In the genomic region with DNA sequence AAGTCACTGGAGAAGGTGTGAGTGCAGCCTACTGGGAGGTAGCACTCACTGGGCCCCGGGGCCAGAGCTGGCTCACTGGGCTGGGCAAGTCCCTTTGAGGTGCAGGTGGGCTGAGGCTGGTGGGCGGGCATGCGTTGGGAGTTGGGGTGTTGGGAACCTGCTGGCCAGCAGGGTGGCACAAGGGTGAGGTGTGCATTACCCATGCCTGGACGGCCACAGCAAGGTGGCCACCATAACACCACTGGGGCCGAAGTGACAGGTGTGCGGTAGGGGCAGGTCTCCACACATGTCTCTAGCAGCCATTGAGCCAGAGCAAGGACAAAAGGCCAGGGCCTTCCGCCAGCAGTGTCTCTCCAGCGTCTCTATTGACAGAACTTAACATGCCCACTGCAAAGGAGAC, we compare ENCODE assay signal across 18 cellular contexts. TPM values are rescaled to one million over a fixed set of nuclear protein-coding genes. Genes with fewer than 3 reads are reported as not detected.
DNase-seq lines count a peak whose midpoint lies in the region; ATAC-seq, FAIRE-seq and TF ChIP-seq lines count a peak whose summit lies in the region.
"Had no signal": no experiment of that assay in that cellular context is flagged by ENCODE, and none has a peak within 500 bp of the region (broad histone marks: within the 10 kb centered on the region; RNA-seq: fewer than 3 reads in every experiment).

No MANE protein-coding gene starts in this region.

- ATAC-seq in psoas muscle (peak in 3 of 4 donors; percentile 34 to 38 (median 35)), HG03108 (IDR thresholded peaks at IDR 0.05; ENCODE audit: unreplicated experiment) (no peak)

- TF ChIP-seq CTCF in kidney (IDR thresholded peaks at IDR 0.05; ENCODE audit: borderline replicate concordance, extremely low read depth, insufficient read depth) (no peak), psoas muscle (IDR thresholded peaks at IDR 0.05) (no peak)

- intact Hi-C loops in kidney (cut with DNase I): no loop called here
- intact Hi-C loops in psoas muscle (cut with DNase I): no loop called here

- H3K36me3 ChIP-seq in H7 (replicated peaks; ENCODE audit: control insufficient read depth, insufficient read depth, low read length): 0 out of 2 replicates have a peak, but pooled peaks cover 1% of the 10 kb centered on the region
- H3K36me3 ChIP-seq in kidney (ENCODE audit: control insufficient read depth in 1 of 2, insufficient read depth in 2 of 2, low read length in 2 of 2): peaks cover 0 to 4% of the 10 kb centered on the region in 2 donors
- H3K36me3 ChIP-seq in psoas muscle (ENCODE audit: insufficient read depth in 1 of 2, low read depth in 1 of 2): peaks cover 2 to 25% of the 10 kb centered on the region in 2 donors

- H3K4me3 ChIP-seq in H7 (ENCODE audit: insufficient read depth, low read depth, low read length) (no peak overlapping the region), kidney (ENCODE audit: low read length in 2 of 2) (no peak overlapping the region), psoas muscle (no peak overlapping the region)
- H3K4me3 ChIP-seq: BLaER1 had no signal

- H3K27ac ChIP-seq in kidney (ENCODE audit: low read depth in 2 of 2, low read length in 2 of 2): no peak overlapping the region
- no peak overlapping the region for H3K27ac ChIP-seq in psoas muscle
- H3K27ac ChIP-seq: BLaER1 had no signal

- peak; percentile 22 for DNase-seq in D341Med (ENCODE audit: low spot score)
- peak; percentile 22 for DNase-seq in H7
- DNase-seq in kidney: peak; percentile 68
- no peak for DNase-seq in psoas muscle
- DNase-seq in C1 segment of cervical spinal cord (lab: John Stamatoyannopoulos, UW): no peak
- no peak for DNase-seq in activated gamma-delta T cell treated with Interleukin-2 at 50 U/mL for 16 hours
- DNase-seq: DMS153, EL, HCEC 1CT, NCI-H1436, NCI-H2029 treated with DMSO at 0.1 percent for 48 hours, NCI-H510A treated with DMSO at 0.1 percent for 48 hours, SHP77 treated with DMSO at 0.1 percent for 48 hours had no signal

- H3K9me3 ChIP-seq in kidney (ENCODE audit: control insufficient read depth in 1 of 2, low read length in 2 of 2): no peaks in the 10 kb centered on the region
- H3K9me3 ChIP-seq in psoas muscle: peaks cover 1% of the 10 kb centered on the region

- no peak overlapping the region for H3K9ac ChIP-seq in kidney (ENCODE audit: low read length in 2 of 2)
- H3K9ac ChIP-seq: BLaER1 had no signal

- H3K27me3 ChIP-seq in H7 (ENCODE audit: control insufficient read depth, insufficient read depth, low read length) (no peaks in the 10 kb centered on the region), psoas muscle (ENCODE audit: insufficient read depth in 3 of 3, low read length in 2 of 3) (no peaks in the 10 kb centered on the region)
- H3K27me3 ChIP-seq: BLaER1 had no signal

- H3K4me1 ChIP-seq in kidney (ENCODE audit: control insufficient read depth in 1 of 2, insufficient read depth in 1 of 2, low read depth in 1 of 2, low read length in 2 of 2): no peaks in the 10 kb centered on the region
- H3K4me1 ChIP-seq in psoas muscle: no peaks in the 10 kb centered on the region
- H3K4me1 ChIP-seq: BLaER1 had no signal

- WGBS in psoas muscle, 3 donors: 89 to 94% (median 91%) methylated on average over 8 of the region's 8 CpGs

- no peak for FAIRE-seq in kidney (lab: Jason Lieb, UNC)
- FAIRE-seq: RCC 7860 had no signal

RNA-seq across cellular contexts. Expression of gene PRRT1B, which starts 22.6 kb away (rescaled TPM):
- total RNA-seq in H7 (2014; rRNA removed; shearing (Covaris generic)): 0.22 and 1.5 TPM in 2 replicates
- total RNA-seq in kidney: 1.0 TPM
- not detected for polyA plus RNA-seq in kidney (ENCODE audit: insufficient read depth, low read depth, low replicate concordance)
- not detected for total RNA-seq in psoas muscle
- not detected for polyA plus RNA-seq in psoas muscle
- total RNA-seq: LHCN-M2 had no signal
- polyA plus RNA-seq: AG04450 had no signal

RNA-seq across cellular contexts. Expression of gene UCK1, which starts 36.8 kb away (rescaled TPM):
- total RNA-seq in H7 (2014; rRNA removed; shearing (Covaris generic)): 31.2 and 33.2 TPM in 2 replicates
- total RNA-seq in kidney: 31.3 TPM
- polyA plus RNA-seq in kidney (ENCODE audit: insufficient read depth, low read depth, low replicate concordance): 34.6 TPM
- total RNA-seq in psoas muscle: 10 to 100 TPM; 16.8 to 40.0 (median 21.8) TPM
- 10 to 100 TPM; 37.8 to 75.6 (median 47.4) TPM for polyA plus RNA-seq in psoas muscle

Comparison
In these comparisons a context has a peak if more than half of its experiments do, and no peak if none do; other contexts are left out.
1. DNase-seq: peak in D341Med (single experiment), H7 (single experiment) and kidney (single experiment); none in psoas muscle (0 of 2), C1 segment of cervical spinal cord (0 of 14) and activated gamma-delta T cell treated with Interleukin-2 at 50 U/mL for 16 hours (single experiment).